11 cellular contexts compared by ENCODE assay signal in genomic region chr12:47707905-47708543, GRCh38. TPM values are rescaled to one million over a fixed set of nuclear protein-coding genes. Genes with fewer than 3 reads are reported as not detected.
DNase-seq lines count a peak whose midpoint lies in the region; ATAC-seq and TF ChIP-seq lines count a peak whose summit lies in the region.
"Had no signal": no experiment of that assay in that cellular context is flagged by ENCODE, and none has a peak within 500 bp of the region (broad histone marks: within the 10 kb centered on the region; RNA-seq: fewer than 3 reads in every experiment).

No MANE protein-coding gene starts in this region.

- in situ Hi-C loops in transverse colon (cut with MboI; ENCODE audit: low pct_ligation_motif_present in 1 of 4, low pct_unique_long_range_greater_than_20kb in 1 of 4, low sequenced_read_pairs in 3 of 4) = no loop called here

- peak overlapping the region in 1 of 4 donors; percentile 90 for H3K27ac ChIP-seq in transverse colon

- TF ChIP-seq CTCF in activated B cell treated with CpG ODN at 0.5 μM for 24 hours (IDR thresholded peaks at IDR 0.05) (no peak), type B pancreatic cell (conservative IDR thresholded peaks at IDR 0.05) (no peak), transverse colon (IDR thresholded peaks at IDR 0.05) (no peak)

- POLR2A ChIA-PET in activated CD4-positive, alpha-beta T cell treated with anti-CD3 and anti-CD28 coated beads for 36 hours (lab: Charles Lee) = no interaction called here
- POLR2A ChIA-PET in activated B cell treated with CpG ODN at 0.5 μM for 24 hours (lab: Charles Lee) = interaction anchor here (0.6 to 3.4 kb wide), 4 partner anchors 33 to 395 kb away, joined by 3 to 30 read pairs (median 4); no protein-coding TSS in a partner anchor

- no peak for TF ChIP-seq POLR2A in transverse colon (IDR thresholded peaks at IDR 0.05)

- no peak for ATAC-seq in activated CD4-positive, alpha-beta T cell treated with anti-CD3 and anti-CD28 coated beads for 36 hours
- ATAC-seq in HG03432 (IDR thresholded peaks at IDR 0.05; ENCODE audit: unreplicated experiment) = peak; percentile 21
- ATAC-seq in activated B cell treated with CpG ODN at 0.5 μM for 24 hours (ENCODE audit: low read depth) = no peak
- ATAC-seq in natural killer cell treated with Interleukin-12 subunit alpha and Interleukin-12 subunit beta and Interleukin-15 and Interleukin-18, amount 100 ng/mL, for 72 hours = no peak
- ATAC-seq: heart left ventricle had no signal

- H3K4me3 ChIP-seq in transverse colon = no peak overlapping the region

- peaks cover 11% of the 10 kb centered on the region for H3K36me3 Mint-ChIP-seq in activated CD4-positive, alpha-beta T cell treated with anti-CD3 and anti-CD28 coated beads for 36 hours (ENCODE audit: low read depth)
- H3K36me3 Mint-ChIP-seq in activated B cell treated with CpG ODN at 0.5 μM for 24 hours (ENCODE audit: low read depth) = peaks cover 10% of the 10 kb centered on the region
- H3K36me3 Mint-ChIP-seq in natural killer cell treated with Interleukin-12 subunit alpha and Interleukin-12 subunit beta and Interleukin-15 and Interleukin-18, amount 100 ng/mL, for 72 hours = no peaks in the 10 kb centered on the region
- H3K36me3 Mint-ChIP-seq in type B pancreatic cell = no peaks in the 10 kb centered on the region

- peaks cover 3 to 34% (median 12%) of the 10 kb centered on the region in 4 donors for H3K4me1 ChIP-seq in transverse colon

- intact Hi-C loops in activated CD4-positive, alpha-beta T cell treated with anti-CD3 and anti-CD28 coated beads for 36 hours (cut with DNase I, micrococcal nuclease) = loop anchor here (5.0 to 10.0 kb wide), 6 partner anchors 351 to 1493 kb away; partner anchors contain the start of genes CCDC184 (in 1 of the 2), SENP1 (in 1 of the 2) and SLC38A2 (in 1 of the 2)
- intact Hi-C loops in activated B cell treated with CpG ODN at 0.5 μM for 24 hours (cut with micrococcal nuclease) (loop anchor here (2.0 to 10.0 kb wide), 10 partner anchors 19 to 1981 kb away; partner anchors contain the start of genes AMIGO2, ARID2, PCED1B and SCAF11), transverse colon (cut with DNase I; ENCODE audit: low total_unique reads) (no loop called here)

- no peaks in the 10 kb centered on the region for H3K27me3 Mint-ChIP-seq in activated CD4-positive, alpha-beta T cell treated with anti-CD3 and anti-CD28 coated beads for 36 hours
- no peaks in the 10 kb centered on the region for H3K27me3 Mint-ChIP-seq in activated B cell treated with CpG ODN at 0.5 μM for 24 hours
- H3K27me3 Mint-ChIP-seq in natural killer cell treated with Interleukin-12 subunit alpha and Interleukin-12 subunit beta and Interleukin-15 and Interleukin-18, amount 100 ng/mL, for 72 hours = no peaks in the 10 kb centered on the region
- no peaks in the 10 kb centered on the region for H3K27me3 Mint-ChIP-seq in type B pancreatic cell

- no peaks in the 10 kb centered on the region for H3K27me3 ChIP-seq in transverse colon
- H3K27me3 ChIP-seq: heart left ventricle had no signal

- DNase-seq in activated CD4-positive, alpha-beta T cell treated with anti-CD3 and anti-CD28 coated beads for 36 hours = peak; percentile 15
- no peak for DNase-seq in activated CD4-positive, alpha-beta T cell treated with anti-CD3 and anti-CD28 coated beads, Interleukin-2, amount 50 U/mL, for 4 hours
- DNase-seq in activated B cell treated with CpG ODN at 0.5 μM for 24 hours (no peak), type B pancreatic cell (ENCODE audit: extremely low spot score, unreplicated experiment) (no peak), transverse colon (no peak), OCI-M2 (lab: John Stamatoyannopoulos, UW; ENCODE audit: unreplicated experiment) (no peak)
- DNase-seq in natural killer cell treated with Interleukin-12 subunit alpha and Interleukin-12 subunit beta and Interleukin-15 and Interleukin-18, amount 100 ng/mL, for 72 hours (ENCODE audit: low spot score) = no peak
- DNase-seq: heart left ventricle; NCI-H226; stimulated activated CD4-positive, alpha-beta T cell treated with anti-CD3 and anti-CD28 coated beads, Interleukin-2, amount 100 ng/mL, for 48 hours had no signal

- peaks cover 40% of the 10 kb centered on the region for H3K4me1 Mint-ChIP-seq in activated CD4-positive, alpha-beta T cell treated with anti-CD3 and anti-CD28 coated beads for 36 hours
- H3K4me1 Mint-ChIP-seq in activated B cell treated with CpG ODN at 0.5 μM for 24 hours = peaks cover 72% of the 10 kb centered on the region
- peaks cover 44 to 53% of the 10 kb centered on the region in 2 donors for H3K4me1 Mint-ChIP-seq in natural killer cell treated with Interleukin-12 subunit alpha and Interleukin-12 subunit beta and Interleukin-15 and Interleukin-18, amount 100 ng/mL, for 72 hours (ENCODE audit: low read depth in 2 of 2)
- H3K4me1 Mint-ChIP-seq in type B pancreatic cell (ENCODE audit: unreplicated experiment) = peaks cover 18% of the 10 kb centered on the region

- H3K9me3 Mint-ChIP-seq in activated CD4-positive, alpha-beta T cell treated with anti-CD3 and anti-CD28 coated beads for 36 hours (ENCODE audit: low read depth) = no peaks in the 10 kb centered on the region
- no peaks in the 10 kb centered on the region for H3K9me3 Mint-ChIP-seq in activated B cell treated with CpG ODN at 0.5 μM for 24 hours
- H3K9me3 Mint-ChIP-seq in natural killer cell treated with Interleukin-12 subunit alpha and Interleukin-12 subunit beta and Interleukin-15 and Interleukin-18, amount 100 ng/mL, for 72 hours = no peaks in the 10 kb centered on the region
- H3K9me3 Mint-ChIP-seq in type B pancreatic cell = no peaks in the 10 kb centered on the region

- no peak overlapping the region for H3K4me3 Mint-ChIP-seq in activated CD4-positive, alpha-beta T cell treated with anti-CD3 and anti-CD28 coated beads for 36 hours
- H3K4me3 Mint-ChIP-seq in activated B cell treated with CpG ODN at 0.5 μM for 24 hours (peak overlapping the region; percentile 47), type B pancreatic cell (no peak overlapping the region)
- peak overlapping the region; percentile 72 for H3K4me3 Mint-ChIP-seq in natural killer cell treated with Interleukin-12 subunit alpha and Interleukin-12 subunit beta and Interleukin-15 and Interleukin-18, amount 100 ng/mL, for 72 hours

- H3K36me3 ChIP-seq in transverse colon = no peaks in the 10 kb centered on the region
- H3K36me3 ChIP-seq: heart left ventricle had no signal

- H3K9me3 ChIP-seq in transverse colon = no peaks in the 10 kb centered on the region
- H3K9me3 ChIP-seq: heart left ventricle had no signal

- CTCF ChIA-PET in activated CD4-positive, alpha-beta T cell treated with anti-CD3 and anti-CD28 coated beads for 36 hours (lab: Charles Lee) = interaction anchor here (0.8 to 22.8 kb wide), 10 partner anchors 10 to 256 kb away, joined by 3 to 341 read pairs (median 4); partner anchors contain the start of genes SLC48A1 and TMEM106C
- CTCF ChIA-PET in activated B cell treated with CpG ODN at 0.5 μM for 24 hours (lab: Charles Lee) = interaction anchor here (1.1 to 3.5 kb wide), 3 partner anchors 35 to 131 kb away, joined by 3 to 16 read pairs (median 14); no protein-coding TSS in a partner anchor

- H3K27ac Mint-ChIP-seq in activated CD4-positive, alpha-beta T cell treated with anti-CD3 and anti-CD28 coated beads for 36 hours = peak overlapping the region; percentile 76
- H3K27ac Mint-ChIP-seq in activated B cell treated with CpG ODN at 0.5 μM for 24 hours (peak overlapping the region; percentile 72), type B pancreatic cell (no peak overlapping the region)
- H3K27ac Mint-ChIP-seq in natural killer cell treated with Interleukin-12 subunit alpha and Interleukin-12 subunit beta and Interleukin-15 and Interleukin-18, amount 100 ng/mL, for 72 hours = peak overlapping the region; percentile 95 to 98

- no peak for TF ChIP-seq EP300 in transverse colon (IDR thresholded peaks at IDR 0.05; ENCODE audit: low read depth)

- 50% methylated on average over 2 to 5 of the region's 5 CpGs for WGBS in transverse colon (ENCODE audit: low coverage in 1 of 2), 2 donors

RNA-seq across cellular contexts. Expression of gene RPAP3, which starts 2.2 kb away (rescaled TPM):
- total RNA-seq in activated CD4-positive, alpha-beta T cell treated with anti-CD3 and anti-CD28 coated beads for 36 hours = 10 to 100 TPM; 55.3 to 62.8 TPM
- total RNA-seq in activated B cell treated with CpG ODN at 0.5 μM for 24 hours (58.4 and 60.5 TPM in 2 replicates), type B pancreatic cell (ENCODE audit: low replicate concordance) (31.7 and 39.9 TPM in 2 replicates), transverse colon (10 to 100 TPM in 1 of 4 donors, 1 to 10 TPM in 3; 8.1 to 16.0 (median 9.3) TPM)
- 10 to 100 TPM; 26.3 to 33.8 TPM for total RNA-seq in natural killer cell treated with Interleukin-12 subunit alpha and Interleukin-12 subunit beta and Interleukin-15 and Interleukin-18, amount 100 ng/mL, for 72 hours

RNA-seq across cellular contexts. Expression of gene ENDOU, which starts 17.3 kb away (rescaled TPM):
- total RNA-seq in activated CD4-positive, alpha-beta T cell treated with anti-CD3 and anti-CD28 coated beads for 36 hours = not detected
- total RNA-seq in activated B cell treated with CpG ODN at 0.5 μM for 24 hours (0.24 and 0.37 TPM in 2 replicates), type B pancreatic cell (ENCODE audit: low replicate concordance) (3.7 and 18.9 TPM in 2 replicates), transverse colon (under 1 TPM in 1 of 4 donors, not detected in 3; 0.32 TPM)
- not detected for total RNA-seq in natural killer cell treated with Interleukin-12 subunit alpha and Interleukin-12 subunit beta and Interleukin-15 and Interleukin-18, amount 100 ng/mL, for 72 hours

RNA-seq across cellular contexts. Expression of gene RAPGEF3, which starts 50.7 kb away (rescaled TPM):
- under 1 TPM; 0.43 to 0.83 TPM for total RNA-seq in activated CD4-positive, alpha-beta T cell treated with anti-CD3 and anti-CD28 coated beads for 36 hours
- total RNA-seq in activated B cell treated with CpG ODN at 0.5 μM for 24 hours (2.7 and 5.0 TPM in 2 replicates), type B pancreatic cell (ENCODE audit: low replicate concordance) (3.7 and 4.9 TPM in 2 replicates), transverse colon (10 to 100 TPM in 2 of 4 donors, 1 to 10 TPM in 2; 8.1 to 51.7 (median 24.6) TPM)
- under 1 TPM; 0.19 to 0.25 TPM for total RNA-seq in natural killer cell treated with Interleukin-12 subunit alpha and Interleukin-12 subunit beta and Interleukin-15 and Interleukin-18, amount 100 ng/mL, for 72 hours

Comparison
In these comparisons a context has a peak if more than half of its experiments do, and no peak if none do; other contexts are left out.
1. H3K4me3 Mint-ChIP-seq: peak in activated B cell treated with CpG ODN at 0.5 μM for 24 hours (single experiment) and natural killer cell treated with Interleukin-12 subunit alpha and Interleukin-12 subunit beta and Interleukin-15 and Interleukin-18, amount 100 ng/mL, for 72 hours (single experiment); none in activated CD4-positive, alpha-beta T cell treated with anti-CD3 and anti-CD28 coated beads for 36 hours (single experiment) and type B pancreatic cell (single experiment).